Comparison of ENCODE assay signal across 1 cellular context in the genomic region with DNA sequence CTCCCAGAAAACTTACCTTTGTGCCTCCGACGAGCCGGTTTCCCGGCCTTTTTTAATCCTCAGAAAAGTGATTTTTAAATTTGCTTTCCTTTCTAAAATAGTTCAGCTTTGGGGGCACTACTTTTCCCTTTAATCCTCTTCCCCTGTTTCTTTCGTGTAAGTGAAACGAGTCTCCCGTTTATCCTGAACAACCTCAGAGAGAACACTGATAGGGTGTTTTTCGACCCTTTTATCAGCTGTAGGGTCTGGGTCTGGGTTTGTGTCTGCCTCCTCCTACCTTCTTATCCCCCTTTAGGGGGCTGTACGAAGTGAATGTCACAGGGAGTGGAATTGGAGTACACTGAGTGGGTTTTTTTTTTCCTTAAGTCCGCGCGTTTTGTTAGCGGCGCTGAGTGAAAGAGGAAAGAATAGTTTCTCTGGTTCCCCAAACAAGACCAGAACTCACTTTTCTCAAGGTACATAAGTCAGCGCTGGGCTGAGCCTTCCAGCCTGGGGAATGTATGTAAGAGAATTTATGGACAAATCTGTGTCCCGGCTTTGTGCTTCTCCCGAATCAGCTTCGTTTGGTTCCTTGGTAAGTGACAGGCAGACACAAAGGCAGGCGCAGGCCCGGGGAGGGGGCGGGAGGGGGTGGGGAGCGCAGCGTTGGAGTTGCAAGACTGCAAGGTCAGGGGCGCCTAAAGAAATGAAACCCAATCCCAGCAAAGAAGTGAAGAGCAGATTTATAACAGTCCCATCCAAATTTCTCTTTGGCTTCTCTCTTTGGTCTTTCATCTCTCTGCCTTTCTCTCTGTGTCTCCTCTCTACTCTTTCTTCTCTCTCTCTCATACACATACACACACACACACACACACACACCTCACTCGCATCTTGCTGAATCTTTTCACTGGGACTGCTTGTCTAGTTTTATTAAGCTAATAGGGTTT.
TF ChIP-seq lines count a peak whose summit lies in the region.

No MANE protein-coding gene starts in this region.

TF ChIP-seq in H1, 55 proteins besides CTCF, POLR2A, EP300 and RAD21:
- peak; percentile 33; the same call in 1 of the 2 replicates for TF ChIP-seq SUZ12 (IDR thresholded peaks at IDR 0.05; ENCODE audit: low read length)
- TF ChIP-seq EGR1 (IDR thresholded peaks at IDR 0.05; ENCODE audit: borderline replicate concordance, low read depth, low read length) = no peak
- TF ChIP-seq, protein P1, sequence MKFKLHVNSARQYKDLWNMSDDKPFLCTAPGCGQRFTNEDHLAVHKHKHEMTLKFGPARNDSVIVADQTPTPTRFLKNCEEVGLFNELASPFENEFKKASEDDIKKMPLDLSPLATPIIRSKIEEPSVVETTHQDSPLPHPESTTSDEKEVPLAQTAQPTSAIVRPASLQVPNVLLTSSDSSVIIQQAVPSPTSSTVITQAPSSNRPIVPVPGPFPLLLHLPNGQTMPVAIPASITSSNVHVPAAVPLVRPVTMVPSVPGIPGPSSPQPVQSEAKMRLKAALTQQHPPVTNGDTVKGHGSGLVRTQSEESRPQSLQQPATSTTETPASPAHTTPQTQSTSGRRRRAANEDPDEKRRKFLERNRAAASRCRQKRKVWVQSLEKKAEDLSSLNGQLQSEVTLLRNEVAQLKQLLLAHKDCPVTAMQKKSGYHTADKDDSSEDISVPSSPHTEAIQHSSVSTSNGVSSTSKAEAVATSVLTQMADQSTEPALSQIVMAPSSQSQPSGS (IDR thresholded peaks at IDR 0.05; ENCODE audit: low read length) = no peak
- 0 out of 4 replicates have a peak, but pooled peaks of 1 of the 2 experiments have one; percentile 3 for TF ChIP-seq SIN3A (conservative IDR thresholded peaks at IDR 0.05 in 1 of 2, IDR thresholded peaks at IDR 0.05 in 1 of 2; ENCODE audit: low read depth in 1 of 2, low read length in 2 of 2)
- peak; percentile 76 for TF ChIP-seq RNF2 (IDR thresholded peaks at IDR 0.05; ENCODE audit: borderline replicate concordance, low read depth, low read length, missing control alignments, poor library complexity, severe bottlenecking)
